8 cellular contexts compared by ENCODE assay signal in genomic region chr16:1414532-1415265, GRCh38. TPM values are rescaled to one million over a fixed set of nuclear protein-coding genes. Genes with fewer than 3 reads are reported as not detected.
DNase-seq lines count a peak whose midpoint lies in the region; ATAC-seq and TF ChIP-seq lines count a peak whose summit lies in the region.

Gene UNKL (minus strand): TSS chr16:1414704. CDS start chr16:1414691, 13 bp downstream.

- intact Hi-C loops in breast epithelium (cut with DNase I; ENCODE audit: low total_unique reads) = loop anchor here (10.0 kb wide), 2 partner anchors 100 to 120 kb away; partner anchors contain the start of gene TMEM204

- CTCF ChIA-PET in BJ (lab: Yijun Ruan, JAX) = no interaction called here

- peaks cover 1% of the 10 kb centered on the region; the same call in 1 of the 2 replicates for H3K36me3 ChIP-seq in BJ (ENCODE audit: control insufficient read depth, insufficient read depth, low read length)
- H3K36me3 ChIP-seq in breast epithelium = no peaks in the 10 kb centered on the region

- H3K4me3 ChIP-seq in BJ (ENCODE audit: low read depth, low read length) = peak within 1 kb of the TSS; percentile 99
- H3K4me3 ChIP-seq in WI38 (ENCODE audit: low read depth, low read length) = peak within 1 kb of the TSS; percentile 69
- peak within 1 kb of the TSS; percentile 81 to 99 (median 90) for H3K4me3 ChIP-seq in breast epithelium

- H3K27me3 ChIP-seq in BJ (ENCODE audit: control insufficient read depth, insufficient read depth, low read length) = no peaks in the 10 kb centered on the region
- H3K27me3 ChIP-seq in breast epithelium = no peaks in the 10 kb centered on the region

- peak within 1 kb of the TSS; percentile 88 to 96 for H3K27ac ChIP-seq in breast epithelium

- TF ChIP-seq POLR2A in breast epithelium (IDR thresholded peaks at IDR 0.05) = no peak

- POLR2A ChIA-PET in BJ (lab: Charles Lee) = no interaction called here

- peak; percentile 59 for ATAC-seq in GM19397 (IDR thresholded peaks at IDR 0.05; ENCODE audit: unreplicated experiment)
- no peak for ATAC-seq in GM18858 (IDR thresholded peaks at IDR 0.05; ENCODE audit: unreplicated experiment)

- no peaks in the 10 kb centered on the region for H3K9me3 ChIP-seq in breast epithelium

- TF ChIP-seq CTCF in BJ (IDR thresholded peaks at IDR 0.05; ENCODE audit: insufficient read depth, low read depth, low read length) = no peak
- TF ChIP-seq CTCF in WI38 (IDR thresholded peaks at IDR 0.05; ENCODE audit: low read depth, low read length) = no peak
- no peak for TF ChIP-seq CTCF in breast epithelium (IDR thresholded peaks at IDR 0.05)

- peaks cover 2 to 5% of the 10 kb centered on the region in 2 donors for H3K4me1 ChIP-seq in breast epithelium

- DNase-seq in BJ (ENCODE audit: low read depth) = no peak
- peak; percentile 43 for DNase-seq in M059J (ENCODE audit: low read depth)
- DNase-seq in breast epithelium (ENCODE audit: low spot score in 2 of 2) = no peak
- peak; percentile 89 for DNase-seq in iPS-NIHi7 (ENCODE audit: extremely low spot score)
- peak; percentile 13 for DNase-seq in smooth muscle cell of the brain vasculature (ENCODE audit: low read depth, low spot score)

RNA-seq across cellular contexts. Expression of gene UNKL, which starts in this region (rescaled TPM):
- 7.9 and 15.4 TPM in 2 replicates for polyA plus RNA-seq in BJ (2011; rRNA removed)
- 3.5 and 8.9 TPM in 2 replicates for polyA minus RNA-seq in BJ (2011; rRNA and poly(A)+ RNA removed)
- 6.5 and 13.0 TPM in 2 replicates for total RNA-seq in M059J (2014; rRNA removed; shearing (Covaris generic))
- 10 to 100 TPM; 18.6 to 28.5 (median 27.5) TPM for total RNA-seq in breast epithelium

Comparison
In these comparisons a context has a peak if more than half of its experiments do, and no peak if none do; other contexts are left out.
1. DNase-seq: peak in M059J (single experiment), iPS-NIHi7 (single experiment) and smooth muscle cell of the brain vasculature (single experiment); none in BJ (single experiment) and breast epithelium (0 of 2).
2. Peak in every context shown above with its lines, with median percentiles within 50 percentile points of each other: H3K4me3 ChIP-seq.